In the genomic region with DNA sequence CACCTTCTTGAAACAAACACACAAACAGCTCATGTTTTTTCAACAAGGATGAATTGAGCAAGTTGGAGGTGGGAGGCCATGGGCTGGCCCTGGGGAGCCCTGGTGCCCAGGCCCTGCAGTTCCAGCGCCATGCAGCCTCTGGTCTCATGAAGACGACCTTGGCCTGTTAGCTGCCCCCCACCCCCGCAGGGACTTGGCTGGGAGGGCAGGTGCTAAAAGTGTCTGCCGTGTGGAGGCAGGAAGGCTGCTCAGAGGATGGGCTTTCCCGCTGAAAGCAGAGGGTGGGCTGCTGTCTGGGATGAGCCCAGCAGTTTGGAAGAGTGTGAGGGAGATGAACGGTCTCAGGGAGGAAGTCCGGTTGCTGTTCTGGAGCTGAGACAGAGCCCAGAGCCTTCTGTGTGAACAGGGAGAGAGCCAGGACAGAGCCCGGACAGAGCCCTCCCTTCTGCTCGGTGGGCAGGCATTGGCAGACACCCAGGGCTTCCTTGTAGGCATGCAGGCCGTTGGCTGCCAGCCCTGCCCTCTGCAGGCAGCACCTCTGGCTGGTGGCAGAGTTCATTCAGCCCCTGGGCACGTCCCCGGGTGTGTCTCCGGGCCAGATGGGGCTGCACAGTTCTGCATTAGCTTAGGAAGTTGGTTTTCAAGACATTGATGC, we compare ENCODE assay signal across 16 cellular contexts. TPM values are rescaled to one million over a fixed set of nuclear protein-coding genes. Genes with fewer than 3 reads are reported as not detected.
DNase-seq lines count a peak whose midpoint lies in the region; ATAC-seq and TF ChIP-seq lines count a peak whose summit lies in the region.
"Had no signal": no experiment of that assay in that cellular context is flagged by ENCODE, and none has a peak within 500 bp of the region (broad histone marks: within the 10 kb centered on the region; RNA-seq: fewer than 3 reads in every experiment).

No MANE protein-coding gene starts in this region.

- H3K4me3 ChIP-seq in heart left ventricle (no peak overlapping the region), trophoblast cell (ENCODE audit: low read depth, low read length) (no peak overlapping the region)

- H3K27me3 ChIP-seq in heart left ventricle (no peaks in the 10 kb centered on the region), trophoblast cell (ENCODE audit: insufficient read depth, low read length) (no peaks in the 10 kb centered on the region)

- H2AK5ac ChIP-seq in trophoblast cell (ENCODE audit: low read length), result peak overlapping the region; percentile 33

- no peaks in the 10 kb centered on the region for H3K4me1 Mint-ChIP-seq in activated T-cell treated with anti-CD3 and anti-CD28 coated beads, Interleukin-2, amount 50 U/mL, for 72 hours (ENCODE audit: low read depth)

- no peak overlapping the region for H3K4ac ChIP-seq in trophoblast cell (ENCODE audit: low read depth, low read length)

- H4K8ac ChIP-seq in trophoblast cell (ENCODE audit: low read depth, low read length), result no peak overlapping the region

- no peak overlapping the region for H2BK12ac ChIP-seq in trophoblast cell (ENCODE audit: low read length)

- no peak overlapping the region for H3K23ac ChIP-seq in trophoblast cell (ENCODE audit: low read length)

- H3K27ac Mint-ChIP-seq in activated T-cell treated with anti-CD3 and anti-CD28 coated beads, Interleukin-2, amount 50 U/mL, for 72 hours, result no peak overlapping the region

- no peak overlapping the region for H3K9ac ChIP-seq in trophoblast cell (ENCODE audit: low read length)

- H3K9me3 ChIP-seq in heart left ventricle (no peaks in the 10 kb centered on the region), trophoblast cell (ENCODE audit: insufficient read depth, low read depth, low read length) (no peaks in the 10 kb centered on the region)

- no peak overlapping the region for H4K12ac ChIP-seq in trophoblast cell (ENCODE audit: low read depth, low read length)

- H3K79me2 ChIP-seq in trophoblast cell (ENCODE audit: control insufficient read depth, insufficient read depth, low read length, poor library complexity), result no peaks in the 10 kb centered on the region

- no peak overlapping the region for H3K4me3 Mint-ChIP-seq in activated T-cell treated with anti-CD3 and anti-CD28 coated beads, Interleukin-2, amount 50 U/mL, for 72 hours
- H3K4me3 Mint-ChIP-seq: CD4-positive, CD25-positive, alpha-beta regulatory T cell; neural crest cell had no signal

- TF ChIP-seq CTCF in C4-2B (conservative IDR thresholded peaks at IDR 0.05) (no peak), heart left ventricle (IDR thresholded peaks at IDR 0.05) (peak in 3 of 12 donors; percentile 19 to 39 (median 27))

- H3K18ac ChIP-seq in trophoblast cell (ENCODE audit: low read length), result no peak overlapping the region

- peak; percentile 89 to 94 (median 92) for ATAC-seq in heart left ventricle
- ATAC-seq in activated T-cell treated with anti-CD3 and anti-CD28 coated beads, Interleukin-2, amount 50 U/mL, for 72 hours (replicated peaks in 1 of 2), result no peak

- no peak for TF ChIP-seq POLR2A in heart left ventricle (IDR thresholded peaks at IDR 0.05)

- H2BK120ac ChIP-seq in trophoblast cell (ENCODE audit: insufficient read depth, low read length, poor library complexity), result no peak overlapping the region

- H4K91ac ChIP-seq in trophoblast cell (ENCODE audit: low read depth, low read length), result no peak overlapping the region

- H3K27ac ChIP-seq in C4-2B (peak overlapping the region; percentile 43), heart left ventricle (peak overlapping the region in 6 of 12 donors; percentile 26 to 70 (median 61)), trophoblast cell (ENCODE audit: low read depth, low read length) (no peak overlapping the region)
- H3K27ac ChIP-seq: HL-60 had no signal

- no peaks in the 10 kb centered on the region for H3K36me3 Mint-ChIP-seq in activated T-cell treated with anti-CD3 and anti-CD28 coated beads, Interleukin-2, amount 50 U/mL, for 72 hours (ENCODE audit: insufficient read depth in 2 of 2)

- no peak overlapping the region for H3K4me2 ChIP-seq in trophoblast cell (ENCODE audit: low read length)

- H3K9me3 Mint-ChIP-seq in activated T-cell treated with anti-CD3 and anti-CD28 coated beads, Interleukin-2, amount 50 U/mL, for 72 hours, result no peaks in the 10 kb centered on the region
- H3K9me3 Mint-ChIP-seq: CD4-positive, CD25-positive, alpha-beta regulatory T cell; neural crest cell had no signal

- intact Hi-C loops in heart left ventricle (cut with DNase I), result loop anchor here in 1 of 10 donors (10.0 kb wide), 1 partner anchor 94 kb away; no protein-coding TSS in a partner anchor

- 17 to 25% (median 21%) methylated on average over 8 to 13 of the region's 13 CpGs for WGBS in heart left ventricle, 4 donors
- no CpG with 5 or more reads among the region's 13 CpGs for WGBS in trophoblast cell (ENCODE audit: extremely low coverage, insufficient coverage, insufficient read length)

- H3K79me1 ChIP-seq in trophoblast cell (ENCODE audit: low read length), result peaks cover under 1% of the 10 kb centered on the region

- H3K14ac ChIP-seq in trophoblast cell (ENCODE audit: low read length), result no peak overlapping the region

- no peaks in the 10 kb centered on the region for H3K27me3 Mint-ChIP-seq in activated T-cell treated with anti-CD3 and anti-CD28 coated beads, Interleukin-2, amount 50 U/mL, for 72 hours (ENCODE audit: low read depth)

- DNase-seq in RPMI8226, result peak; percentile 45
- peak; percentile 84 to 94 (median 88) for DNase-seq in heart left ventricle
- no peak for DNase-seq in trophoblast cell
- DNase-seq in NCI-H2196 treated with DMSO at 0.1 percent for 48 hours (lab: John Stamatoyannopoulos, UW; ENCODE audit: unreplicated experiment), result no peak
- no peak for DNase-seq in NCI-H1930 (lab: John Stamatoyannopoulos, UW)
- DNase-seq in MV-4-11 (lab: John Stamatoyannopoulos, UW), result no peak
- no peak for DNase-seq in activated T-cell treated with anti-CD3 and anti-CD28 coated beads, Interleukin-2, amount 50 U/mL, for 72 hours
- DNase-seq: activated CD4-positive, CD25-positive, alpha-beta regulatory T cell; activated gamma-delta T cell treated with Interleukin-2 at 50 U/mL for 16 hours; CD4-positive, CD25-positive, alpha-beta regulatory T cell; NCI-H1092 treated with DMSO at 0.1 percent for 48 hours; OCI-M1 had no signal

- H2AFZ ChIP-seq in trophoblast cell (ENCODE audit: insufficient read depth, low read length, poor library complexity), result no peak overlapping the region

- H3K36me3 ChIP-seq in heart left ventricle, result no peaks in the 10 kb centered on the region
- no peaks in the 10 kb centered on the region for H3K36me3 ChIP-seq in trophoblast cell (ENCODE audit: control insufficient read depth in 1 of 2, insufficient read depth in 2 of 2, low read length in 2 of 2)

- H2BK5ac ChIP-seq in trophoblast cell (ENCODE audit: low read depth, low read length, poor library complexity), result no peak overlapping the region

- peaks cover 6 to 43% (median 25%) of the 10 kb centered on the region in 12 donors for H3K4me1 ChIP-seq in heart left ventricle
- peaks cover under 1 to 1% of the 10 kb centered on the region in 2 experiments for H3K4me1 ChIP-seq in trophoblast cell (ENCODE audit: control insufficient read depth in 1 of 2, insufficient read depth in 2 of 2, low read length in 2 of 2)

RNA-seq across cellular contexts. Expression of gene ROPN1L, which starts 18.7 kb away (rescaled TPM):
- total RNA-seq in heart left ventricle, result under 1 TPM in 5 of 9 donors, not detected in 4; 0.40 to 0.81 (median 0.56) TPM
- polyA plus RNA-seq in heart left ventricle, result under 1 TPM; 0.14 to 0.15 TPM
- 0.17 and 0.19 TPM in 2 replicates for polyA plus RNA-seq in trophoblast cell (2013)
- total RNA-seq in activated T-cell treated with anti-CD3 and anti-CD28 coated beads, Interleukin-2, amount 50 U/mL, for 72 hours, result under 1 TPM; 0.26 to 0.58 TPM
- total RNA-seq: ureter had no signal

Comparison
In these comparisons a context has a peak if more than half of its experiments do, and no peak if none do; other contexts are left out.
1. DNase-seq: peak in RPMI8226 (single experiment) and heart left ventricle (5 of 5); none in trophoblast cell (0 of 2), NCI-H2196 treated with DMSO at 0.1 percent for 48 hours (single experiment), NCI-H1930 (0 of 2), MV-4-11 (single experiment) and activated T-cell treated with anti-CD3 and anti-CD28 coated beads, Interleukin-2, amount 50 U/mL, for 72 hours (0 of 2).
2. ATAC-seq: peak in heart left ventricle (4 of 4); none in activated T-cell treated with anti-CD3 and anti-CD28 coated beads, Interleukin-2, amount 50 U/mL, for 72 hours (0 of 2).